ENCODE assay signal across 25 cellular contexts in the genomic region with DNA sequence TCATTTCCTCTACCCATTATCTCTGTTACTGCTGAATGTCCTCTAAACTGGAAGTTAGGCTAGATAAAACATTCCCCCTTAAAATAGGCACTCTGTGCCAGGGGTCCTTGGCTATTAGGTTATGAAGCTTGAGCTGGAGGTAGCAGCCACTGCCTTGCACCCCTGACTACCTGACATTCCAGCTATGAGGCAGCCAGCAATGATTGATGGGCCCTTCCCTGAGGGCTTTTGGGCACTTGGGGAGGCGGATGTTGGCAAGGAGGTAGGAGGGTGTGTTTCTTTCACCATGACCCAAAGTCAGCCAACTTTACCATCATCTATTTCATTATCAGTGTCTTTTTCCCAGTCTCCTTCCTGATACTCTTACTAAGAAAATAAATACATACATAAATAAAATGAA.
"Had no signal": no experiment of that assay in that cellular context is flagged by ENCODE, and none has a peak within 500 bp of the region (broad histone marks: within the 10 kb centered on the region; RNA-seq: fewer than 3 reads in every experiment).

No MANE protein-coding gene starts in this region.

- H3K27me3 ChIP-seq: dorsolateral prefrontal cortex, esophagus muscularis mucosa, neutrophil, spleen, testis, tibial nerve, upper lobe of left lung had no signal

- H3K9ac ChIP-seq: parathyroid adenoma had no signal

- H3K4me1 Mint-ChIP-seq: naive B cell; neural crest cell; stimulated activated memory B cell treated with anti-CD40 and anti-IgM and Interleukin-4, amounts not matched to agents 10 μg/mL and 1 μg/mL and 100 μg/mL, for 72 hours had no signal

- DNase-seq: dorsolateral prefrontal cortex; effector CD4-positive, alpha-beta T cell; foreskin melanocyte; left ventricle myocardium superior; lower lobe of right lung; mucosa of descending colon; naive B cell; spleen; stimulated activated CD4-positive, alpha-beta T cell treated with anti-CD3 and anti-CD28 coated beads, Interleukin-4, amount 100 ng/mL, for 4 hours; stimulated activated naive CD8-positive, alpha-beta T cell treated with anti-CD3 and anti-CD28 coated beads, Interleukin-15, Interleukin-2, amounts not matched to agents 100 U/mL and 50 U/mL, for 24 hours; substantia nigra; testis; upper lobe of left lung had no signal

- H3K27ac ChIP-seq: dorsolateral prefrontal cortex, epithelial cell of prostate, esophagus muscularis mucosa, lower lobe of right lung, neutrophil, parathyroid adenoma, skin epidermis, testis, upper lobe of left lung had no signal

- H3K4me3 ChIP-seq: dorsolateral prefrontal cortex, esophagus muscularis mucosa, lower lobe of right lung, mucosa of descending colon, skin epidermis, spleen, testis, tibial nerve, upper lobe of left lung had no signal

- ATAC-seq: lower lobe of right lung; mucosa of descending colon; natural killer cell treated with Interleukin-12 subunit alpha and Interleukin-12 subunit beta and Interleukin-15 and Interleukin-18, amount 100 ng/mL, for 72 hours; stimulated activated memory B cell treated with anti-CD40 and anti-IgM and Interleukin-4, amounts not matched to agents 10 μg/mL and 1 μg/mL and 100 μg/mL, for 72 hours; stimulated activated naive CD8-positive, alpha-beta T cell treated with anti-CD3 and anti-CD28 coated beads, Interleukin-15, Interleukin-2, amounts not matched to agents 100 U/mL and 50 U/mL, for 24 hours had no signal

- H2AFZ ChIP-seq: parathyroid adenoma had no signal

- H3K27ac Mint-ChIP-seq: natural killer cell treated with Interleukin-12 subunit alpha and Interleukin-12 subunit beta and Interleukin-15 and Interleukin-18, amount 100 ng/mL, for 72 hours; progenitor cell of endocrine pancreas; stimulated activated memory B cell treated with anti-CD40 and anti-IgM and Interleukin-4, amounts not matched to agents 10 μg/mL and 1 μg/mL and 100 μg/mL, for 72 hours had no signal

- H3K79me2 ChIP-seq: parathyroid adenoma had no signal

- FAIRE-seq: colon, urothelium cell line had no signal

- H3K4me3 Mint-ChIP-seq: naive B cell; natural killer cell treated with Interleukin-12 subunit alpha and Interleukin-12 subunit beta and Interleukin-15 and Interleukin-18, amount 100 ng/mL, for 72 hours; neural crest cell; stimulated activated memory B cell treated with anti-CD40 and anti-IgM and Interleukin-4, amounts not matched to agents 10 μg/mL and 1 μg/mL and 100 μg/mL, for 72 hours had no signal

- H3K9me3 ChIP-seq: esophagus muscularis mucosa, lower lobe of right lung, mucosa of descending colon, neutrophil, spleen, testis, tibial nerve, upper lobe of left lung had no signal

- H3K9me3 Mint-ChIP-seq: naive B cell; natural killer cell treated with Interleukin-12 subunit alpha and Interleukin-12 subunit beta and Interleukin-15 and Interleukin-18, amount 100 ng/mL, for 72 hours; neural crest cell; stimulated activated memory B cell treated with anti-CD40 and anti-IgM and Interleukin-4, amounts not matched to agents 10 μg/mL and 1 μg/mL and 100 μg/mL, for 72 hours had no signal

- H3K27me3 Mint-ChIP-seq: naive B cell; natural killer cell treated with Interleukin-12 subunit alpha and Interleukin-12 subunit beta and Interleukin-15 and Interleukin-18, amount 100 ng/mL, for 72 hours; progenitor cell of endocrine pancreas; stimulated activated memory B cell treated with anti-CD40 and anti-IgM and Interleukin-4, amounts not matched to agents 10 μg/mL and 1 μg/mL and 100 μg/mL, for 72 hours had no signal

- H3K4me1 ChIP-seq: lower lobe of right lung, parathyroid adenoma, spleen, testis had no signal
